In the genomic region with DNA sequence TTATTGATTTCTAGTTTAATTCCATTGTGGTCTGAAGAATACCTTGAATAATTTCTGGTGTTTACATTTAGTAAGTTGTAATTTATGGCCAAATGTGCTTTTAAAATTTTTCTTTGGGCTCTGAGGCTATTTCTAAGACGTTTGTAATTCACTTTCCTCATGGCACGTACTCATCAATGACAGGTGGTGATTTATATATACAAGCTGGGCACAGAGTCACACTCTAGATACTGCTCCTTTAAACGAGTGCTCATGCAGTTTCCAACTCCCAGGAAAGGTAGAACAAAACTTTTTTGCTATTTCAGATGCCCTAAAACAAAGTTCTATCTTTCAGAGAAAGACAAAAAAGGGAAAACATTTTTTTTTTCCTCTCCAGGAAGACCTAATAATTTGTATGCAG, we compare ENCODE assay signal across 16 cellular contexts.
DNase-seq lines count a peak whose midpoint lies in the region; ATAC-seq, FAIRE-seq and TF ChIP-seq lines count a peak whose summit lies in the region.
"Had no signal": no experiment of that assay in that cellular context is flagged by ENCODE, and none has a peak within 500 bp of the region (broad histone marks: within the 10 kb centered on the region; RNA-seq: fewer than 3 reads in every experiment).

No MANE protein-coding gene starts in this region.

- no peaks in the 10 kb centered on the region for H3K9me3 ChIP-seq in RWPE2 (ENCODE audit: severe bottlenecking)

- DNase-seq in EL (peak; percentile 23), HTR-8/SVneo (ENCODE audit: insufficient read length, low spot score) (peak; percentile 36), RWPE2 (ENCODE audit: low spot score) (no peak), osteocyte (ENCODE audit: extremely low spot score, unreplicated experiment) (no peak)
- DNase-seq in activated naive CD4-positive, alpha-beta T cell (lab: John Stamatoyannopoulos, UW): no peak
- no peak for DNase-seq in stimulated activated CD4-positive, alpha-beta T cell treated with anti-CD3 and anti-CD28 coated beads, Interleukin-1b, Interleukin-23, amount 100 ng/mL, for 48 hours
- DNase-seq: AML-193; CD4-positive, alpha-beta memory T cell; DMS153; DMS79; H9 had no signal

- no peaks in the 10 kb centered on the region for H3K9me3 Mint-ChIP-seq in osteocyte (ENCODE audit: unreplicated experiment)
- H3K9me3 Mint-ChIP-seq: H9 had no signal

- peaks cover 10% of the 10 kb centered on the region for H3K4me1 Mint-ChIP-seq in osteocyte (ENCODE audit: unreplicated experiment)

- peaks cover 14% of the 10 kb centered on the region for H3K36me3 Mint-ChIP-seq in osteocyte (ENCODE audit: unreplicated experiment)

- no peak overlapping the region for H3K4me3 Mint-ChIP-seq in osteocyte (ENCODE audit: unreplicated experiment)
- H3K4me3 Mint-ChIP-seq: CD4-positive, alpha-beta memory T cell; H9 had no signal

- no peaks in the 10 kb centered on the region for H3K27me3 ChIP-seq in RWPE2 (ENCODE audit: insufficient read depth, poor library complexity, severe bottlenecking)

- H3K27me3 Mint-ChIP-seq in osteocyte (ENCODE audit: unreplicated experiment): no peaks in the 10 kb centered on the region
- H3K27me3 Mint-ChIP-seq: CD4-positive, alpha-beta memory T cell had no signal

- no peak for FAIRE-seq in HTR-8/SVneo (lab: Jason Lieb, UNC)
- FAIRE-seq: G401.6, GM12891, H1, K562 had no signal

- no peak overlapping the region for H3K4me3 ChIP-seq in RWPE2 (ENCODE audit: severe bottlenecking)
- H3K4me3 ChIP-seq: K562 had no signal

- no peak overlapping the region for H3K27ac Mint-ChIP-seq in osteocyte (ENCODE audit: unreplicated experiment)
- H3K27ac Mint-ChIP-seq: CD4-positive, alpha-beta memory T cell; H9 had no signal

- no peak for ATAC-seq in RWPE2 (ENCODE audit: low read depth)
- ATAC-seq: K562 had no signal

- H3K4me1 ChIP-seq in RWPE2 (ENCODE audit: insufficient read depth, poor library complexity, severe bottlenecking): peaks cover 13% of the 10 kb centered on the region

- H3K27ac ChIP-seq in RWPE2 (ENCODE audit: poor library complexity, severe bottlenecking): peak overlapping the region; percentile 32
- H3K27ac ChIP-seq: C4-2B had no signal

- no peak for TF ChIP-seq CTCF in RWPE2 (IDR thresholded peaks at IDR 0.05; ENCODE audit: poor library complexity, severe bottlenecking)
- TF ChIP-seq CTCF in osteocyte (IDR thresholded peaks at IDR 0.05): no peak

- H3K36me3 ChIP-seq in RWPE2 (ENCODE audit: low read depth): no peaks in the 10 kb centered on the region

Comparison
In these comparisons a context has a peak if more than half of its experiments do, and no peak if none do; other contexts are left out.
1. DNase-seq: peak in EL (single experiment) and HTR-8/SVneo (single experiment); none in RWPE2 (single experiment), activated naive CD4-positive, alpha-beta T cell (0 of 4), osteocyte (single experiment) and stimulated activated CD4-positive, alpha-beta T cell treated with anti-CD3 and anti-CD28 coated beads, Interleukin-1b, Interleukin-23, amount 100 ng/mL, for 48 hours (single experiment).